ENCODE assay signal across 12 cellular contexts in the genomic region with DNA sequence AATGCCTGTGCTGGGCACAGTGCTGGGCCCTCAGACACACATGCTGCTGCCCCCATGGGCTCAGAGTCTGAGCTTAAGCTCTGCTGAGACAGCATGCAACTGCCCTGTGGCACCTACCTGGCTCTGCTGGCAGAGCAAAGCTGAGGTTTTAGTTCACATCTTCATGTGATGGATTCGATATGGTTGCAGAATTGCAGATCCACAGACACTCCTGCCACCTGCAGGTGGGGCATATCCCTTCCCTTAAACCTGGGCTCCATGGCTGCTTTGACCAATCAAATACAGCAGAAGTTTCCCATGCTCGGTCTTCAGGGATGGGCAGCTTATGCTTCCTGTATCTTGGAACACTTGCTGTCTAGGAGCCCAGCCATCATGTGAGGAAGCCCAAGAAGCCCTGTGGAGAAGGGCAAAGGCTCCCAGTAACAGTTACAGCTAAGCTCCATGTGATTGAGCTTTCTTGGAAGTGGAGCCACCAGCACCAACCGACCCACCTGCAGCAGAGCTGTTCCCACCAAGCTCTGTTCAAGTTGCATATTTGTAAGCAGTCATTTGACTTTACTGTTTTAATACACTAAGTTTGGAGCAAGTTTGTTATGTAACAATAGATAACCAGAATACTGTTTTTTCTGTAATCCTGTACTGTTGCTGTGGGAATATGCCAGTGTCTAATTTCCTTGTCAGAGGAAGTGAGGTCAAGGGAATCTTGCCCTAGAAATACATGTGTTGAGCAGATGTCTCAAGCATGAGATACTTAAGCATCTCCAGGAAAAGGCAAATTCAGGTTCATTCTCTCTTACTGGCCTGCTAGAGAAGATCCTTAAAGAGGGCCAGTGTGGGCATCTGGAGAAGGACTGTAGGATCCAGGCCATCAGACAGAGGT.
A peak's percentile ranks its signal among the peaks of the same experiment; 100 is the strongest.
DNase-seq lines count a peak whose midpoint lies in the region; ATAC-seq and TF ChIP-seq lines count a peak whose summit lies in the region.
"Had no signal": no experiment of that assay in that cellular context is flagged by ENCODE, and none has a peak within 500 bp of the region (broad histone marks: within the 10 kb centered on the region; RNA-seq: fewer than 3 reads in every experiment).

No MANE protein-coding gene starts in this region.

- H4K20me1 ChIP-seq in BLaER1 treated with 17β-estradiol and CSF1 and Interleukin-3, amounts not matched to agents 10 nM and 100 nM, result peaks cover 28 to 100% (median 100%) of the 10 kb centered on the region in 11 experiments; a peak in 20 of 22 replicates
- H4K20me1 ChIP-seq in PC-9 (ENCODE audit: insufficient read depth), result 0 out of 2 replicates have a peak, but pooled peaks cover 4% of the 10 kb centered on the region

- H3K36me3 Mint-ChIP-seq in type B pancreatic cell, result no peaks in the 10 kb centered on the region
- no peaks in the 10 kb centered on the region for H3K36me3 Mint-ChIP-seq in activated T-helper 2 cell treated with anti-CD3 and anti-CD28 coated beads, Interferon-gamma antibody, Interleukin-2, Interleukin-4, amounts not matched to agents 10 μg/mL and 5 μg/mL and 100 μg/mL, durations not matched to agents 14 hours and 24 hours and 36 hours (ENCODE audit: low read depth)

- intact Hi-C loops in PC-9 (cut with micrococcal nuclease; ENCODE audit: unreplicated experiment), result no loop called here
- intact Hi-C loops in activated T-helper 2 cell treated with anti-CD3 and anti-CD28 coated beads, Interferon-gamma antibody, Interleukin-2, Interleukin-4, amounts not matched to agents 10 μg/mL and 5 μg/mL and 100 μg/mL, durations not matched to agents 14 hours and 24 hours and 36 hours (cut with micrococcal nuclease), result no loop called here

- H3K27ac ChIP-seq in BLaER1 treated with 17β-estradiol and CSF1 and Interleukin-3, amounts not matched to agents 10 nM and 100 nM, result no peak overlapping the region
- H3K27ac ChIP-seq in PC-9, result peak overlapping the region; percentile 55

- no peak for ATAC-seq in GM21367 (IDR thresholded peaks at IDR 0.05; ENCODE audit: unreplicated experiment)

- H3K27ac Mint-ChIP-seq in type B pancreatic cell, result no peak overlapping the region
- H3K27ac Mint-ChIP-seq in activated T-helper 2 cell treated with anti-CD3 and anti-CD28 coated beads, Interferon-gamma antibody, Interleukin-2, Interleukin-4, amounts not matched to agents 10 μg/mL and 5 μg/mL and 100 μg/mL, durations not matched to agents 14 hours and 24 hours and 36 hours, result no peak overlapping the region
- H3K27ac Mint-ChIP-seq: stimulated activated naive CD8-positive, alpha-beta T cell treated with anti-CD3 and anti-CD28 coated beads, Interleukin-15, Interleukin-2, amounts not matched to agents 100 ng/mL and 50 ng/mL, for 24 hours had no signal

- peak overlapping the region in 10 of 11 experiments; percentile 5 to 99 (median 95); a peak in 14 of 22 replicates for H3K4me2 ChIP-seq in BLaER1 treated with 17β-estradiol and CSF1 and Interleukin-3, amounts not matched to agents 10 nM and 100 nM
- peak overlapping the region; percentile 65 for H3K4me2 ChIP-seq in PC-9

- peaks cover 0 to 46% (median 31%) of the 10 kb centered on the region in 11 experiments; a peak in 15 of 22 replicates for H3K27me3 ChIP-seq in BLaER1 treated with 17β-estradiol and CSF1 and Interleukin-3, amounts not matched to agents 10 nM and 100 nM
- H3K27me3 ChIP-seq in PC-9 (ENCODE audit: insufficient read depth, low read depth), result no peaks in the 10 kb centered on the region

- peaks cover 10% of the 10 kb centered on the region for H3K27me3 Mint-ChIP-seq in type B pancreatic cell
- peaks cover 65% of the 10 kb centered on the region for H3K27me3 Mint-ChIP-seq in activated T-helper 2 cell treated with anti-CD3 and anti-CD28 coated beads, Interferon-gamma antibody, Interleukin-2, Interleukin-4, amounts not matched to agents 10 μg/mL and 5 μg/mL and 100 μg/mL, durations not matched to agents 14 hours and 24 hours and 36 hours (ENCODE audit: low read depth)

- BruUV-seq in PC-9 (replicated peaks; lab: Mats Ljungman, UMichigan), result no TSS peak

- H3F3A ChIP-seq in PC-9 (ENCODE audit: insufficient read depth, low read depth), result peaks cover 33% of the 10 kb centered on the region; the same call in 1 of the 2 replicates

- H3K9ac ChIP-seq in BLaER1 treated with 17β-estradiol and CSF1 and Interleukin-3, amounts not matched to agents 10 nM and 100 nM, result no peak overlapping the region

- TF ChIP-seq CTCF in GM12872 (IDR thresholded peaks at IDR 0.05; ENCODE audit: insufficient read depth, low read depth, low read length) (peak; percentile 20; the same call in 1 of the 3 replicates), PC-9 (conservative IDR thresholded peaks at IDR 0.05) (0 out of 2 replicates have a peak, but pooled peaks have one; percentile 21), foreskin fibroblast (IDR thresholded peaks at IDR 0.05; ENCODE audit: low read depth, low read length) (no peak), type B pancreatic cell (conservative IDR thresholded peaks at IDR 0.05) (no peak)

- no peak for DNase-seq in PC-9
- DNase-seq in foreskin fibroblast, result peak; percentile 73 to 89
- no peak for DNase-seq in hippocampal formation (lab: John Stamatoyannopoulos, UW)
- no peak for DNase-seq in type B pancreatic cell (ENCODE audit: extremely low spot score, unreplicated experiment)
- DNase-seq in activated T-helper 2 cell treated with anti-CD3 and anti-CD28 coated beads, Interferon-gamma antibody, Interleukin-2, Interleukin-4, amounts not matched to agents 10 μg/mL and 5 μg/mL and 100 μg/mL, durations not matched to agents 14 hours and 24 hours and 36 hours (ENCODE audit: low spot score), result no peak
- DNase-seq: cortex of kidney, DMS79 treated with DMSO at 0.1 percent for 48 hours, nephron progenitor cell had no signal

- no peaks in the 10 kb centered on the region for H3K9me2 ChIP-seq in PC-9 (ENCODE audit: insufficient read depth)

- H3K9me3 ChIP-seq in BLaER1 treated with 17β-estradiol and CSF1 and Interleukin-3, amounts not matched to agents 10 nM and 100 nM (replicated peaks in 1 of 11), result peaks cover 0 to 11% (median 0%) of the 10 kb centered on the region in 11 experiments; a peak in 5 of 22 replicates
- no peaks in the 10 kb centered on the region for H3K9me3 ChIP-seq in PC-9 (ENCODE audit: insufficient read depth, low read depth)

- no peak overlapping the region for H3K4me3 Mint-ChIP-seq in type B pancreatic cell
- H3K4me3 Mint-ChIP-seq in activated T-helper 2 cell treated with anti-CD3 and anti-CD28 coated beads, Interferon-gamma antibody, Interleukin-2, Interleukin-4, amounts not matched to agents 10 μg/mL and 5 μg/mL and 100 μg/mL, durations not matched to agents 14 hours and 24 hours and 36 hours (ENCODE audit: low read depth), result no peak overlapping the region
- H3K4me3 Mint-ChIP-seq: nephron progenitor cell; stimulated activated naive CD8-positive, alpha-beta T cell treated with anti-CD3 and anti-CD28 coated beads, Interleukin-15, Interleukin-2, amounts not matched to agents 100 ng/mL and 50 ng/mL, for 24 hours had no signal

- CTCF ChIA-PET in PC-9 (lab: Charles Lee), result no interaction called here

- peaks cover 0 to 4% (median 0%) of the 10 kb centered on the region in 11 experiments; a peak in 2 of 22 replicates for H3K36me3 ChIP-seq in BLaER1 treated with 17β-estradiol and CSF1 and Interleukin-3, amounts not matched to agents 10 nM and 100 nM
- no peaks in the 10 kb centered on the region for H3K36me3 ChIP-seq in PC-9 (ENCODE audit: low read depth)

- H3K4me1 ChIP-seq in BLaER1 treated with 17β-estradiol and CSF1 and Interleukin-3, amounts not matched to agents 10 nM and 100 nM, result peaks cover 60 to 96% (median 80%) of the 10 kb centered on the region in 10 experiments
- H3K4me1 ChIP-seq in PC-9 (replicated peaks; ENCODE audit: insufficient read depth), result peaks cover 59% of the 10 kb centered on the region

- no peak overlapping the region for H2AFZ ChIP-seq in PC-9

- peaks cover 62% of the 10 kb centered on the region for H3K79me2 ChIP-seq in PC-9 (ENCODE audit: low read depth)

- POLR2A ChIA-PET in PC-9 (lab: Charles Lee; ENCODE audit: unreplicated experiment), result no interaction called here

- H3K9me3 Mint-ChIP-seq in type B pancreatic cell, result no peaks in the 10 kb centered on the region
- H3K9me3 Mint-ChIP-seq in activated T-helper 2 cell treated with anti-CD3 and anti-CD28 coated beads, Interferon-gamma antibody, Interleukin-2, Interleukin-4, amounts not matched to agents 10 μg/mL and 5 μg/mL and 100 μg/mL, durations not matched to agents 14 hours and 24 hours and 36 hours, result no peaks in the 10 kb centered on the region
- H3K9me3 Mint-ChIP-seq: nephron progenitor cell; stimulated activated naive CD8-positive, alpha-beta T cell treated with anti-CD3 and anti-CD28 coated beads, Interleukin-15, Interleukin-2, amounts not matched to agents 100 ng/mL and 50 ng/mL, for 24 hours had no signal

- H3K4me1 Mint-ChIP-seq in type B pancreatic cell (ENCODE audit: unreplicated experiment), result peaks cover 32% of the 10 kb centered on the region
- peaks cover 15% of the 10 kb centered on the region for H3K4me1 Mint-ChIP-seq in activated T-helper 2 cell treated with anti-CD3 and anti-CD28 coated beads, Interferon-gamma antibody, Interleukin-2, Interleukin-4, amounts not matched to agents 10 μg/mL and 5 μg/mL and 100 μg/mL, durations not matched to agents 14 hours and 24 hours and 36 hours (ENCODE audit: low read depth)

- no peak overlapping the region for H3K4me3 ChIP-seq in BLaER1 treated with 17β-estradiol and CSF1 and Interleukin-3, amounts not matched to agents 10 nM and 100 nM
- H3K4me3 ChIP-seq in PC-9 (no peak overlapping the region), foreskin fibroblast (ENCODE audit: low read depth in 1 of 2, low read length in 2 of 2) (no peak overlapping the region)

Comparison
In these comparisons a context has a peak if more than half of its experiments do, and no peak if none do; other contexts are left out.
1. CTCF ChIP-seq: peak in GM12872 (single experiment) and PC-9 (single experiment); none in foreskin fibroblast (single experiment) and type B pancreatic cell (single experiment).
2. DNase-seq: peak in foreskin fibroblast (2 of 2); none in PC-9 (0 of 2), hippocampal formation (0 of 2), type B pancreatic cell (single experiment) and activated T-helper 2 cell treated with anti-CD3 and anti-CD28 coated beads, Interferon-gamma antibody, Interleukin-2, Interleukin-4, amounts not matched to agents 10 μg/mL and 5 μg/mL and 100 μg/mL, durations not matched to agents 14 hours and 24 hours and 36 hours (single experiment).